Comparison of ENCODE assay signal across 1 cellular context in the genomic region with DNA sequence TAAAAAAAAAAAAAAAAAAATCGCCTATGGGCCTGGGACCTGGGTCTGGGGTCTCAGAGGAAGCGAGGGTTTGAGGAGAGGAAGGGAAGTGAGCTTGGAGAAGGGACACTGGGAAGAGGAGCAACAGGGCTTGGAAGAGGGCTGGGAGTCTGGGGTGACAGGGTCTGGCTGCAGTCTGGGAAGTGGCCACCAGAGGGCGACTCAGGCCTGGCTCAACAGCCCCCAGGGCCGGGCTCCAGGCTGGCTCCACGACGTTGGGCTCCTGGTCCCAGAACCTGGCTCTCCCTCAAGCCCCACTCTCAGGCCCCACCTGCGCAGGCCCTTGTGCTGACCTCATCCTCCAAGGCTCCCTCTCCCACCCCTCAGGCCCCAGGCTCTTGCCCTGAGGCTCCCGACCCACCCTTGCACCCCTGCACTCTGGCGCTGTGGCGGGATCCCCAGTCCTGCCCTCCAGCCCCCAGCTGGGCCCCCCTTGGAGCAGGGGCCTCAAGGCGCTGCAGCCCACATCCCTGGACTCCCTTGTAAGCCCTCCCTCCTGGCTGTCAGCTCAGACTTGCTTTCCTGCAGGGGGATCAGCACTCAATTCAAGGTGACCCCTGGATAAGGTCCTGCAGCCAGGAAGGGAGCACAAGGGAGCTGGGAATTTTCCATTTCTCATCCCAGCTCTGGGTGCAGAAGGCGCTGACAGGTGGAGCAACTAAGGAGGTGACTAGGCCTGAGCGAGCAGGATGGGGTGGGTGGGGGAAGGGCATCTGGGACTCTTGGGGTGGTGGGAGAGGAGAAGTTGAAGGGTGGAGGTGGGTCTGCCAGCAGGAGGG.
TF ChIP-seq lines count a peak whose summit lies in the region.

No MANE protein-coding gene starts in this region.

TF ChIP-seq in HCT116, 20 proteins besides CTCF, POLR2A, EP300 and RAD21 (continued from another document):
- TF ChIP-seq, protein P1, sequence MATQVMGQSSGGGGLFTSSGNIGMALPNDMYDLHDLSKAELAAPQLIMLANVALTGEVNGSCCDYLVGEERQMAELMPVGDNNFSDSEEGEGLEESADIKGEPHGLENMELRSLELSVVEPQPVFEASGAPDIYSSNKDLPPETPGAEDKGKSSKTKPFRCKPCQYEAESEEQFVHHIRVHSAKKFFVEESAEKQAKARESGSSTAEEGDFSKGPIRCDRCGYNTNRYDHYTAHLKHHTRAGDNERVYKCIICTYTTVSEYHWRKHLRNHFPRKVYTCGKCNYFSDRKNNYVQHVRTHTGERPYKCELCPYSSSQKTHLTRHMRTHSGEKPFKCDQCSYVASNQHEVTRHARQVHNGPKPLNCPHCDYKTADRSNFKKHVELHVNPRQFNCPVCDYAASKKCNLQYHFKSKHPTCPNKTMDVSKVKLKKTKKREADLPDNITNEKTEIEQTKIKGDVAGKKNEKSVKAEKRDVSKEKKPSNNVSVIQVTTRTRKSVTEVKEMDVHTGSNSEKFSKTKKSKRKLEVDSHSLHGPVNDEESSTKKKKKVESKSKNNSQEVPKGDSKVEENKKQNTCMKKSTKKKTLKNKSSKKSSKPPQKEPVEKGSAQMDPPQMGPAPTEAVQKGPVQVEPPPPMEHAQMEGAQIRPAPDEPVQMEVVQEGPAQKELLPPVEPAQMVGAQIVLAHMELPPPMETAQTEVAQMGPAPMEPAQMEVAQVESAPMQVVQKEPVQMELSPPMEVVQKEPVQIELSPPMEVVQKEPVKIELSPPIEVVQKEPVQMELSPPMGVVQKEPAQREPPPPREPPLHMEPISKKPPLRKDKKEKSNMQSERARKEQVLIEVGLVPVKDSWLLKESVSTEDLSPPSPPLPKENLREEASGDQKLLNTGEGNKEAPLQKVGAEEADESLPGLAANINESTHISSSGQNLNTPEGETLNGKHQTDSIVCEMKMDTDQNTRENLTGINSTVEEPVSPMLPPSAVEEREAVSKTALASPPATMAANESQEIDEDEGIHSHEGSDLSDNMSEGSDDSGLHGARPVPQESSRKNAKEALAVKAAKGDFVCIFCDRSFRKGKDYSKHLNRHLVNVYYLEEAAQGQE (IDR thresholded peaks at IDR 0.05; ENCODE audit: low read depth) = no peak
- TF ChIP-seq CBX3 (IDR thresholded peaks at IDR 0.05; ENCODE audit: low read depth) (no peak), JUND (IDR thresholded peaks at IDR 0.05) (no peak), TCF7L2 (IDR thresholded peaks at IDR 0.05; ENCODE audit: borderline replicate concordance, extremely low read depth, insufficient read depth, insufficient read length) (no peak)
